In the genomic region with DNA sequence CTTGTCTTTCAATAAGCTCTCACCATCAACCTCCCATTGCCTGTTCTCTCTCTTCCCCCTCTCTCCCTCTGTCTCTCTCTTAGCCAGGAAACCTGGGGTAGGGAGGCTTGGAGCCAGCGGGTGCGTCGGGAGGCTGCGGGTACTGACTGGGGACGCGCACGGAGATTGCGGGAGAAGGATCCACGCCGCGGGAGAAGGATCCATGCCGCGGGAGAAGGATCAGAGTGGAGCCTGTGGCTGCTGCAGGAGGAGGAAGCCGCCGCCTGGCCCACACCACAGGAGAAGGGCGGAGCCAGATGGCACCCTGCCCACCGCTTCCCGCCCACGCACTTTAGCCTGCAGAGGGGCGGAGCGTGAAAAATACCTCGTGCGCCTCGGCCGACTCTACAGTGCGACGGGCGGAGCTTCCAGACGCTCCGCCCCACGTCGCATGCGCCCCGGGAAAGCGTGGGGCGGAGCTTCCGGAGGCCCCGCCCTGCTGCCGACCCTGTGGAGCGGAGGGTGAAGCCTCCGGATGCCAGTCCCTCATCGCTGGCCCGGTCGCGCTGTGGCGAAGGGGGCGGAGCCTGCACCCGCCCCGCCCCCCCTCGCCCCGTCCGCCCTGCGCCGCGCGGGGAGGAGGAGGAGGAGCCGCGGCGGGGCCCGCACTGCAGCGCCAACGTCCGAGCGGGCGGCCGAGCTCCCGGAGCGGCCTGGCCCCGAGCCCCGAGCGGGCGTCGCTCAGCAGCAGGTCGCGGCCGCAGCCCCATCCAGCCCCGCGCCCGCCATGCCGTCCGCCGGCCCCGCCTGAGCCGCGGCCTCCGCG, we compare ENCODE assay signal across 7 cellular contexts.
A peak's percentile ranks its signal among the peaks of the same experiment; 100 is the strongest.
DNase-seq lines count a peak whose midpoint lies in the region; ATAC-seq, FAIRE-seq and TF ChIP-seq lines count a peak whose summit lies in the region.
"Not testable (repeated sequence)": the region's sequence is repeated elsewhere in the genome, so short reads cannot be mapped to it uniquely, and the experiment has no call there.

No MANE protein-coding gene starts in this region.

- not testable (repeated sequence) for H3K4me1 ChIP-seq in HCT116 (ENCODE audit: control insufficient read depth in 1 of 2, insufficient read depth in 2 of 2, low read length in 2 of 2); GM12878 (ENCODE audit: control insufficient read depth, insufficient read depth, low read length); pancreas

- H3K79me2 ChIP-seq in HCT116 (ENCODE audit: insufficient read depth, low read length); GM12878 (ENCODE audit: control insufficient read depth, insufficient read depth, low read length): not testable (repeated sequence)

- no CpG with 5 or more reads among the region's 87 CpGs for WGBS in GM12878 (ENCODE audit: insufficient coverage, insufficient replicate concordance, low lambda C conversion rate, missing lambda C conversion rate)
- WGBS in pancreas, 2 donors, result no CpG with 5 or more reads among the region's 87 CpGs

- POLR2A ChIA-PET in HCT116 (lab: Charles Lee); T-cell (lab: Charles Lee); GM12878 (lab: Charles Lee): not testable (repeated sequence)

- TF ChIP-seq CTCF in HCT116 (IDR thresholded peaks at IDR 0.05 in 2 of 3, conservative IDR thresholded peaks at IDR 0.05 in 1 of 3; ENCODE audit: borderline replicate concordance in 1 of 3, insufficient read depth in 1 of 3, low read depth in 2 of 3, low read length in 2 of 3); GM12878 (IDR thresholded peaks at IDR 0.05 in 2 of 3, conservative IDR thresholded peaks at IDR 0.05 in 1 of 3; ENCODE audit: control insufficient read depth in 2 of 3, extremely low read depth in 1 of 3, insufficient read depth in 1 of 3, low read depth in 3 of 3, low read length in 3 of 3); pancreas (IDR thresholded peaks at IDR 0.05): not testable (repeated sequence)

- not testable (repeated sequence) for H3K4me1 Mint-ChIP-seq in T-cell

- H3K27me3 Mint-ChIP-seq in T-cell, result not testable (repeated sequence)

- H3K27me3 ChIP-seq in HCT116 (ENCODE audit: insufficient read depth, low read length); GM12878 (replicated peaks in 1 of 2; ENCODE audit: control insufficient read depth in 2 of 2, insufficient read depth in 2 of 2, low read length in 1 of 2); pancreas: not testable (repeated sequence)

- not testable (repeated sequence) for H2AFZ ChIP-seq in HCT116 (ENCODE audit: low read depth, low read length, poor library complexity, severe bottlenecking); GM12878 (ENCODE audit: control insufficient read depth, low read depth, low read length)

- H3K36me3 ChIP-seq in HCT116 (ENCODE audit: control insufficient read depth in 1 of 2, insufficient read depth in 2 of 2, low read length in 2 of 2); GM12878 (ENCODE audit: control insufficient read depth in 2 of 2, insufficient read depth in 2 of 2, low read length in 1 of 2); pancreas: not testable (repeated sequence)

- H3K9me3 Mint-ChIP-seq in T-cell, result not testable (repeated sequence)

- not testable (repeated sequence) for BruUV-seq in HCT116 (replicated peaks; lab: Mats Ljungman, UMichigan); GM12878 (replicated peaks; lab: Mats Ljungman, UMichigan)

- peak; percentile 50 for ATAC-seq in GM18868 (IDR thresholded peaks at IDR 0.05; ENCODE audit: unreplicated experiment)
- ATAC-seq in HCT116, result peak; percentile 91
- peak; percentile 71 for ATAC-seq in HG03196 (IDR thresholded peaks at IDR 0.05; ENCODE audit: unreplicated experiment)
- peak; percentile 85 to 95 (median 92) for ATAC-seq in T-cell (replicated peaks in 1 of 4)
- peak; percentile 87 for ATAC-seq in GM12878
- peak; percentile 92 for ATAC-seq in left colon
- peak; percentile 83 to 95 (median 93) for ATAC-seq in pancreas

- CTCF ChIA-PET in HCT116 (lab: Charles Lee); T-cell (lab: Charles Lee); GM12878 (lab: Yijun Ruan, JAX): not testable (repeated sequence)

- RAD21 ChIA-PET in HCT116 (lab: Charles Lee; ENCODE audit: low non-redundant PET in 1 of 2, low total read pairs in 2 of 2, uncharacterized antibody in 2 of 2, unreplicated experiment in 2 of 2); GM12878 (lab: Charles Lee; ENCODE audit: unreplicated experiment): not testable (repeated sequence)

- not testable (repeated sequence) for H3K27ac Mint-ChIP-seq in T-cell

- H3K36me3 Mint-ChIP-seq in T-cell, result not testable (repeated sequence)

- not testable (repeated sequence) for H3K4me2 ChIP-seq in HCT116 (ENCODE audit: low read length); GM12878 (ENCODE audit: control insufficient read depth, insufficient read depth)

- SMC1A ChIA-PET in GM12878 (lab: Charles Lee; ENCODE audit: uncharacterized antibody, unreplicated experiment), result not testable (repeated sequence)

- in situ Hi-C loops in GM12878 (cut with MboI), result not testable (repeated sequence)

- TF ChIP-seq RAD21 in HCT116 (IDR thresholded peaks at IDR 0.05; ENCODE audit: low read depth); GM12878 (IDR thresholded peaks at IDR 0.05; ENCODE audit: insufficient read depth, low read depth, low read length): not testable (repeated sequence)

- H3K4me3 ChIP-seq in HCT116 (replicated peaks in 1 of 2; ENCODE audit: low read depth in 1 of 2, low read length in 2 of 2); GM12878; pancreas: not testable (repeated sequence)

- DNase-seq in HCT116 (ENCODE audit: low read depth, low spot score); T-cell; GM12878 (ENCODE audit: low read depth, low spot score); left colon; pancreas: not testable (repeated sequence)

- not testable (repeated sequence) for H3K4me3 Mint-ChIP-seq in T-cell

- intact Hi-C loops in HCT116 (cut with micrococcal nuclease); GM12878 (cut with micrococcal nuclease; ENCODE audit: unreplicated experiment); left colon (cut with DNase I, micrococcal nuclease); pancreas (cut with DNase I): not testable (repeated sequence)

- not testable (repeated sequence) for H4K20me1 ChIP-seq in HCT116 (ENCODE audit: insufficient read depth); GM12878 (ENCODE audit: control insufficient read depth, insufficient read depth)

- not testable (repeated sequence) for FAIRE-seq in GM12878 (lab: Jason Lieb, UNC); pancreas (lab: Jason Lieb, UNC)

- not testable (repeated sequence) for H3K9ac ChIP-seq in HCT116 (ENCODE audit: low read length); GM12878 (ENCODE audit: control insufficient read depth, insufficient read depth, low read length)

- TF ChIP-seq EP300 in GM12878 (IDR thresholded peaks at IDR 0.05; ENCODE audit: borderline replicate concordance in 1 of 2, control insufficient read depth in 1 of 2, low read depth in 2 of 2, low read length in 2 of 2), result not testable (repeated sequence)

- TF ChIP-seq POLR2A in HCT116 (IDR thresholded peaks at IDR 0.05; ENCODE audit: borderline replicate concordance, extremely low read depth, insufficient read depth, insufficient read length); GM12878 (IDR thresholded peaks at IDR 0.05; ENCODE audit: low read depth, low read length): not testable (repeated sequence)

- H3K27ac ChIP-seq in HCT116 (ENCODE audit: low read depth, low read length); GM12878 (ENCODE audit: control insufficient read depth, insufficient read depth); pancreas: not testable (repeated sequence)

- H3K9me3 ChIP-seq in HCT116 (ENCODE audit: control insufficient read depth in 1 of 2, insufficient read depth in 1 of 2, low read depth in 1 of 2, low read length in 2 of 2); GM12878 (replicated peaks; ENCODE audit: control insufficient read depth, insufficient read depth, low read length); pancreas: not testable (repeated sequence)

- H3K9me2 ChIP-seq in HCT116 (ENCODE audit: insufficient read depth), result not testable (repeated sequence)
